ENCODE assay signal across 8 cellular contexts in genomic region chr12:118357327-118358007, GRCh38. TPM values are rescaled to one million over a fixed set of nuclear protein-coding genes. Genes with fewer than 3 reads are reported as not detected.
DNase-seq lines count a peak whose midpoint lies in the region; ATAC-seq and TF ChIP-seq lines count a peak whose summit lies in the region.

No MANE protein-coding gene starts in this region.

- H3K9me3 ChIP-seq in MM.1S (replicated peaks; ENCODE audit: insufficient read depth, low read length), result no peaks in the 10 kb centered on the region

- no peaks in the 10 kb centered on the region for H3K36me3 Mint-ChIP-seq in MCF 10A (ENCODE audit: insufficient read depth, unreplicated experiment)

- peak; percentile 72 for ATAC-seq in Right ventricle myocardium inferior
- ATAC-seq in HG03108 (IDR thresholded peaks at IDR 0.05; ENCODE audit: unreplicated experiment), result peak; percentile 40
- ATAC-seq in left lobe of liver, result peak; percentile 51

- TF ChIP-seq CTCF in MCF 10A (IDR thresholded peaks at IDR 0.05; ENCODE audit: unreplicated experiment), result peak; percentile 7
- no peak for TF ChIP-seq CTCF in MM.1S (IDR thresholded peaks at IDR 0.05; ENCODE audit: low read length)

- H3K27me3 Mint-ChIP-seq in MCF 10A (ENCODE audit: insufficient read depth, unreplicated experiment), result no peaks in the 10 kb centered on the region

- H3K79me2 ChIP-seq in MM.1S (ENCODE audit: low read length), result no peaks in the 10 kb centered on the region

- H3K4me3 ChIP-seq in MM.1S (ENCODE audit: low read length), result no peak overlapping the region

- H3K27ac Mint-ChIP-seq in MCF 10A (ENCODE audit: low read depth, unreplicated experiment), result peak overlapping the region; percentile 69

- no peaks in the 10 kb centered on the region for H3K9me3 Mint-ChIP-seq in MCF 10A (ENCODE audit: unreplicated experiment)

- H3K9me2 ChIP-seq in MM.1S (replicated peaks; ENCODE audit: insufficient read depth, low read length), result no peaks in the 10 kb centered on the region

- no peaks in the 10 kb centered on the region for H3K27me3 ChIP-seq in MM.1S (replicated peaks; ENCODE audit: insufficient read depth, low read length)

- no peak overlapping the region for H3K9ac ChIP-seq in MM.1S (ENCODE audit: low read length)

- H3K4me1 ChIP-seq in MM.1S (ENCODE audit: low read length), result no peaks in the 10 kb centered on the region

- no TSS peak for BruUV-seq in MCF 10A (replicated peaks; lab: Mats Ljungman, UMichigan)

- peak overlapping the region; percentile 36 for H3K4me3 Mint-ChIP-seq in MCF 10A (ENCODE audit: unreplicated experiment)

- no peaks in the 10 kb centered on the region for H4K20me1 ChIP-seq in MM.1S (ENCODE audit: insufficient read depth, low read length)

- no peak for DNase-seq in Right ventricle myocardium inferior (ENCODE audit: missing footprints)
- no peak for DNase-seq in cardiac septum (ENCODE audit: low spot score)
- DNase-seq in SIG-M5 (lab: John Stamatoyannopoulos, UW), result peak; percentile 57
- DNase-seq in MCF 10A (ENCODE audit: unreplicated experiment), result peak; percentile 67
- DNase-seq in left lobe of liver (ENCODE audit: low spot score), result no peak
- DNase-seq in superior temporal gyrus (ENCODE audit: extremely low spot score), result peak; percentile 77
- DNase-seq in MM.1S, result no peak

- peaks cover 13% of the 10 kb centered on the region for H3K4me1 Mint-ChIP-seq in MCF 10A (ENCODE audit: insufficient read depth, unreplicated experiment)

- H3F3A ChIP-seq in MM.1S (ENCODE audit: insufficient read depth, low read length), result no peaks in the 10 kb centered on the region

- no peaks in the 10 kb centered on the region for H3K36me3 ChIP-seq in MM.1S (replicated peaks; ENCODE audit: insufficient read depth, low read length)

- intact Hi-C loops in Right ventricle myocardium inferior (cut with DNase I), result no loop called here
- intact Hi-C loops in cardiac septum (cut with DNase I), result no loop called here
- intact Hi-C loops in MCF 10A (cut with micrococcal nuclease), result loop anchor here (1.0 kb wide), 1 partner anchor 50 kb away; no protein-coding TSS in a partner anchor

- POLR2A ChIA-PET in MCF 10A (lab: Yijun Ruan, JAX), result interaction anchor here (0.6 to 4.5 kb wide), 16 partner anchors 8 to 253 kb away, joined by 3 to 35 read pairs (median 4); partner anchors contain the start of genes SUDS3, TAOK3 and VSIG10

- no peak overlapping the region for H3K4me2 ChIP-seq in MM.1S (ENCODE audit: low read depth, low read length)

- CTCF ChIA-PET in MCF 10A (lab: Yijun Ruan, JAX), result interaction anchor here (0.6 to 3.3 kb wide), 13 partner anchors 11 to 192 kb away, joined by 3 to 32 read pairs (median 4); partner anchors contain the start of gene SUDS3

- no peak overlapping the region for H3K27ac ChIP-seq in MM.1S (ENCODE audit: low read length)

- no peak overlapping the region for H2AFZ ChIP-seq in MM.1S (ENCODE audit: low read length)

RNA-seq across cellular contexts. Expression of gene TAOK3, which starts 15.2 kb away (rescaled TPM):
- 20.3 TPM for total RNA-seq in Right ventricle myocardium inferior
- total RNA-seq in cardiac septum, result 21.7 TPM
- 24.8 and 28.6 TPM in 2 replicates for total RNA-seq in MCF 10A (2022)
- 15.5 TPM for total RNA-seq in left lobe of liver

RNA-seq across cellular contexts. Expression of gene SUDS3, which starts 18.9 kb away (rescaled TPM):
- total RNA-seq in Right ventricle myocardium inferior (18.4 TPM), cardiac septum (25.4 TPM), MCF 10A (2022) (19.6 and 25.1 TPM in 2 replicates), left lobe of liver (10.8 TPM)

Comparison
In these comparisons a context has a peak if more than half of its experiments do, and no peak if none do; other contexts are left out.
1. DNase-seq: peak in SIG-M5 (single experiment), MCF 10A (single experiment) and superior temporal gyrus (single experiment); none in Right ventricle myocardium inferior (single experiment), cardiac septum (single experiment), left lobe of liver (single experiment) and MM.1S (single experiment).
2. Peak in every context shown above with its lines, with median percentiles within 50 percentile points of each other: ATAC-seq.